Comparison of ENCODE assay signal across 9 cellular contexts in the genomic region with DNA sequence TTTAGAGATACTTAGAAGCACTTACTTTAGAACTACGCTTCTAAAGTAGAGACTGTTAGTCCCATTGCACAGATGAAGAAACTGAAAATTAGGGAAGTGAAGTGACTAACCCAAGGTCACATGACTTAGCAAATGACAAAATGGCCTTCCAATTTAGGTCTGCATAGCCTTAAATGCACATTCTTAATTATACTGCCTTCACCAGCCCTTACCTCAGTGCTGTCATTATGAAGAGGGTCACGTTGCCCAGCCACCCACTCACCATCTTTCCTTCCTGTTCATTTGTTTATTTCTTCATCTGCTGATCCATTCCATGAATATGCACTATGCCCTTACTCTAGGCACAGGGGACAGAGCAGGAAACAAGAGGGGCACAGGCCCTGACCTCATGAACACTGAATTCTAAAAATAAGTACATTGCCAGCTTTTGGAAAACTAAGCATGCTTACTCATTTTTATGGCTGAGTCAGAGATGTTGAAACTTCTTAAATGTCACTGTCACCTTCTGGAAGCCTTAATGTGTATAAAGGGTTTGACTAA. TPM values are rescaled to one million over a fixed set of nuclear protein-coding genes. Genes with fewer than 3 reads are reported as not detected.
DNase-seq lines count a peak whose midpoint lies in the region; ATAC-seq and TF ChIP-seq lines count a peak whose summit lies in the region.
"Had no signal": no experiment of that assay in that cellular context is flagged by ENCODE, and none has a peak within 500 bp of the region (broad histone marks: within the 10 kb centered on the region; RNA-seq: fewer than 3 reads in every experiment).

No MANE protein-coding gene starts in this region.

- DNase-seq in LoVo (ENCODE audit: low spot score) (peak; percentile 5), psoas muscle (no peak), tibial nerve (ENCODE audit: low spot score in 2 of 2) (no peak), OCI-M2 (lab: John Stamatoyannopoulos, UW; ENCODE audit: unreplicated experiment) (no peak)
- DNase-seq in stimulated activated naive CD4-positive, alpha-beta T cell (lab: John Stamatoyannopoulos, UW), result no peak
- DNase-seq: central memory CD4-positive, alpha-beta T cell; NCI-H526 treated with DMSO at 0.1 percent for 48 hours had no signal

- ATAC-seq in GM18907 (IDR thresholded peaks at IDR 0.05; ENCODE audit: unreplicated experiment), result peak; percentile 43
- peak; percentile 15 to 66 (median 44) for ATAC-seq in psoas muscle

- intact Hi-C loops in psoas muscle (cut with DNase I), result no loop called here

- H3K27me3 ChIP-seq in psoas muscle (ENCODE audit: insufficient read depth in 3 of 3, low read length in 2 of 3), result no peaks in the 10 kb centered on the region
- no peaks in the 10 kb centered on the region for H3K27me3 ChIP-seq in tibial nerve

- TF ChIP-seq POLR2A in tibial nerve (IDR thresholded peaks at IDR 0.05), result no peak

- no peak for TF ChIP-seq CTCF in psoas muscle (IDR thresholded peaks at IDR 0.05)
- TF ChIP-seq CTCF in tibial nerve (IDR thresholded peaks at IDR 0.05), result no peak

- peak in 1 of 2 donors; percentile 33 for TF ChIP-seq EP300 in tibial nerve (IDR thresholded peaks at IDR 0.05)

- no peaks in the 10 kb centered on the region for H3K27me3 Mint-ChIP-seq in activated naive CD4-positive, alpha-beta T cell treated with anti-CD3 and anti-CD28 coated beads, Interleukin-2, amount 50 U/mL, for 24 hours

- no peak overlapping the region for H3K27ac ChIP-seq in psoas muscle
- no peak overlapping the region for H3K27ac ChIP-seq in tibial nerve

- H3K27ac Mint-ChIP-seq in activated naive CD4-positive, alpha-beta T cell treated with anti-CD3 and anti-CD28 coated beads, Interleukin-2, amount 50 U/mL, for 24 hours, result peak overlapping the region; percentile 90

- H3K9me3 ChIP-seq in psoas muscle (no peaks in the 10 kb centered on the region), tibial nerve (no peaks in the 10 kb centered on the region)

- 64 to 73% (median 68%) methylated on average over 2 of the region's 2 CpGs for WGBS in psoas muscle, 3 donors
- WGBS in tibial nerve, 2 donors, result 47 to 60% methylated on average over 2 of the region's 2 CpGs

- H3K4me3 ChIP-seq in psoas muscle (no peak overlapping the region), tibial nerve (no peak overlapping the region)

- no peaks in the 10 kb centered on the region for H3K9me3 Mint-ChIP-seq in activated naive CD4-positive, alpha-beta T cell treated with anti-CD3 and anti-CD28 coated beads, Interleukin-2, amount 50 U/mL, for 24 hours

- H3K4me1 Mint-ChIP-seq in activated naive CD4-positive, alpha-beta T cell treated with anti-CD3 and anti-CD28 coated beads, Interleukin-2, amount 50 U/mL, for 24 hours, result peaks cover 32% of the 10 kb centered on the region

- H3K4me1 ChIP-seq in psoas muscle (no peaks in the 10 kb centered on the region), tibial nerve (peaks cover 0 to 6% (median 0%) of the 10 kb centered on the region in 4 donors)

- peak overlapping the region; percentile 51 for H3K4me3 Mint-ChIP-seq in activated naive CD4-positive, alpha-beta T cell treated with anti-CD3 and anti-CD28 coated beads, Interleukin-2, amount 50 U/mL, for 24 hours

- H3K36me3 ChIP-seq in psoas muscle (ENCODE audit: insufficient read depth in 1 of 2, low read depth in 1 of 2) (no peaks in the 10 kb centered on the region), tibial nerve (no peaks in the 10 kb centered on the region)

- H3K36me3 Mint-ChIP-seq in activated naive CD4-positive, alpha-beta T cell treated with anti-CD3 and anti-CD28 coated beads, Interleukin-2, amount 50 U/mL, for 24 hours, result peaks cover 13% of the 10 kb centered on the region

RNA-seq across cellular contexts. Expression of a gene that starts 8.6 kb away (rescaled TPM):
- total RNA-seq in psoas muscle, result 1 to 10 TPM; 1.3 to 3.5 (median 1.5) TPM
- polyA plus RNA-seq in psoas muscle, result 1 to 10 TPM in 1 of 3 donors, under 1 TPM in 2; 0.48 to 1.4 (median 0.90) TPM
- total RNA-seq in tibial nerve, result 10 to 100 TPM in 3 of 4 donors, 1 to 10 TPM in 1; 7.7 to 32.1 (median 13.8) TPM

RNA-seq across cellular contexts. Expression of a gene that starts 41.3 kb away (rescaled TPM):
- total RNA-seq in psoas muscle (under 1 TPM in 1 of 4 donors, not detected in 3; 0.77 TPM), tibial nerve (under 1 TPM in 1 of 4 donors, not detected in 3; 0.42 TPM)
- polyA plus RNA-seq in psoas muscle, result under 1 TPM in 1 of 3 donors, not detected in 2; 0.01 TPM

RNA-seq across cellular contexts. Expression of a gene that starts 42.5 kb away (rescaled TPM):
- total RNA-seq in psoas muscle (10 to 100 TPM; 10.6 to 11.8 (median 11.3) TPM), tibial nerve (10 to 100 TPM in 3 of 4 donors, 1 to 10 TPM in 1; 5.9 to 15.7 (median 12.3) TPM)
- polyA plus RNA-seq in psoas muscle, result 10 to 100 TPM; 12.9 to 17.5 (median 16.5) TPM
